Comparison of ENCODE assay signal across 22 cellular contexts in the genomic region with DNA sequence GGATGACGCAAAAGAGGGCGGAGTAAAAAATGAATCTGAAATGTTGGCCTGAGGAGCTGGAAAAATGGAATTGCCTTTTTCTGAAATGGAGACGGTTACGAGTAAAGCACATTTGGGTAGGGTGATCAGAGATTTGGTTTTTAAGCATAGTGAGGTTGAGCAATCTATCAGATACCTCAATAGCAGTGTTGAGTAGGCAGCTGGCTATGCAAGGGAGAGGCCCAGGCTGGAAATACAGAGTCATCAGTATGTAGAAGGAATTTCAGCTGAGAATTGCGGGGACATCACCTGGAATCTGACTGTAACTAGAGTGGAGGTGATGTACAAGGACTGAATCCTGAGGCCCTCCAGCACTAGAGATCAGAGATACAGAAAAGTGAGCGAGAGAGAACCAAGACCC.
A peak's percentile ranks its signal among the peaks of the same experiment; 100 is the strongest.
DNase-seq lines count a peak whose midpoint lies in the region; ATAC-seq, FAIRE-seq and TF ChIP-seq lines count a peak whose summit lies in the region.
"Had no signal": no experiment of that assay in that cellular context is flagged by ENCODE, and none has a peak within 500 bp of the region (broad histone marks: within the 10 kb centered on the region; RNA-seq: fewer than 3 reads in every experiment).

No MANE protein-coding gene starts in this region.

- H3K4me3 ChIP-seq in bronchial epithelial cell (ENCODE audit: low read depth, low read length) (no peak overlapping the region), HepG2 (replicated peaks in 1 of 3; ENCODE audit: insufficient read depth in 1 of 3, low read depth in 2 of 3, low read length in 3 of 3) (no peak overlapping the region), neural progenitor cell (no peak overlapping the region)
- H3K4me3 ChIP-seq: BLaER1 treated with 17β-estradiol and CSF1 and Interleukin-3, amounts not matched to agents 10 nM and 100 nM; GM23338; PC-9 had no signal

- ATAC-seq in left ventricle myocardium superior (peak; percentile 29), HepG2 (no peak)
- ATAC-seq: GM23338 had no signal

- no peak for TF ChIP-seq RAD21 in HepG2 (CRISPR knock-in tag; IDR thresholded peaks at IDR 0.05)

- FAIRE-seq in bronchial epithelial cell (lab: Jason Lieb, UNC) (no peak), HepG2 (lab: Jason Lieb, UNC) (no peak)
- FAIRE-seq: A204.1, GM18507, HTR-8/SVneo had no signal

- H3K4me1 ChIP-seq in HepG2 (ENCODE audit: insufficient read depth, low read length) = peaks cover 12% of the 10 kb centered on the region; the same call in 1 of the 2 replicates
- H3K4me1 ChIP-seq in neural progenitor cell = no peaks in the 10 kb centered on the region
- H3K4me1 ChIP-seq: BLaER1 treated with 17β-estradiol and CSF1 and Interleukin-3, amounts not matched to agents 10 nM and 100 nM had no signal

- intact Hi-C loops in left ventricle myocardium superior (cut with micrococcal nuclease) = no loop called here
- intact Hi-C loops in cardiac septum (cut with DNase I) = loop anchor here (10.0 kb wide), 1 partner anchor 166 kb away; no protein-coding TSS in a partner anchor
- intact Hi-C loops in HepG2 (cut with micrococcal nuclease; ENCODE audit: unreplicated experiment) = no loop called here

- no peaks in the 10 kb centered on the region for H3K4me1 Mint-ChIP-seq in neural progenitor cell
- H3K4me1 Mint-ChIP-seq: GM23338 had no signal

- DNase-seq in left ventricle myocardium superior = no peak
- DNase-seq in cardiac septum (ENCODE audit: low spot score) = no peak
- peak; percentile 43 for DNase-seq in bronchial epithelial cell (ENCODE audit: low read depth)
- DNase-seq in HepG2 (ENCODE audit: low spot score) = no peak
- no peak for DNase-seq in stimulated activated CD4-positive, alpha-beta T cell treated with anti-CD3 and anti-CD28 coated beads, Interleukin-4, amount 100 ng/mL, for 24 hours
- no peak for DNase-seq in T-helper 2 cell
- no peak for DNase-seq in neural progenitor cell (ENCODE audit: low spot score)
- DNase-seq: AML-193; CD4-positive, alpha-beta T cell; DMS53; H9; KG1; MM.1S; NCI-H2029; NCI-H526 treated with DMSO at 0.1 percent for 48 hours; PC-9; SHP77 had no signal

- H3K36me3 ChIP-seq in bronchial epithelial cell (ENCODE audit: control insufficient read depth, insufficient read depth, low read length) (peaks cover 3% of the 10 kb centered on the region), HepG2 (replicated peaks in 1 of 2; ENCODE audit: control insufficient read depth in 1 of 2, insufficient read depth in 2 of 2, low read length in 2 of 2) (peaks cover 3 to 17% of the 10 kb centered on the region in 2 experiments; a peak in 4 of 5 replicates), neural progenitor cell (no peaks in the 10 kb centered on the region)
- H3K36me3 ChIP-seq: BLaER1 treated with 17β-estradiol and CSF1 and Interleukin-3, amounts not matched to agents 10 nM and 100 nM had no signal

- H4K20me1 ChIP-seq in HepG2 (ENCODE audit: insufficient read depth, low read length) (no peaks in the 10 kb centered on the region; the same call in 1 of the 2 replicates), neural progenitor cell (ENCODE audit: low read depth) (no peaks in the 10 kb centered on the region)
- H4K20me1 ChIP-seq: BLaER1 treated with 17β-estradiol and CSF1 and Interleukin-3, amounts not matched to agents 10 nM and 100 nM had no signal

- over 99% methylated on average over 6 of the region's 6 CpGs for WGBS in HepG2 (ENCODE audit: low lambda C conversion rate)

- TF ChIP-seq CTCF in bronchial epithelial cell (IDR thresholded peaks at IDR 0.05; ENCODE audit: insufficient read depth, low read length, severe bottlenecking) (no peak), HepG2 (CRISPR knock-in tag; IDR thresholded peaks at IDR 0.05) (no peak), neural progenitor cell (IDR thresholded peaks at IDR 0.05) (no peak)

- H3K27ac ChIP-seq in HepG2 (ENCODE audit: extremely low read length, insufficient read depth, low read length) = no peak overlapping the region
- H3K27ac ChIP-seq in neural progenitor cell = no peak overlapping the region
- H3K27ac ChIP-seq: BLaER1 treated with 17β-estradiol and CSF1 and Interleukin-3, amounts not matched to agents 10 nM and 100 nM; PC-9 had no signal

- H3K4me2 ChIP-seq in HepG2 (ENCODE audit: low read depth, low read length) = no peak overlapping the region
- no peak overlapping the region for H3K4me2 ChIP-seq in neural progenitor cell
- H3K4me2 ChIP-seq: BLaER1 treated with 17β-estradiol and CSF1 and Interleukin-3, amounts not matched to agents 10 nM and 100 nM; GM23338; PC-9 had no signal

- TF ChIP-seq EP300 in HepG2 (IDR thresholded peaks at IDR 0.05; ENCODE audit: low read depth in 2 of 2, low read length in 2 of 2) (no peak), HepG2 (CRISPR knock-in tag; IDR thresholded peaks at IDR 0.05; ENCODE audit: borderline replicate concordance) (no peak)

- TSS peak; percentile 32 for BruUV-seq in HepG2 (replicated peaks; lab: Mats Ljungman, UMichigan)

- H3F3A ChIP-seq in neural progenitor cell (ENCODE audit: low read depth) = no peaks in the 10 kb centered on the region

- CTCF ChIA-PET in HepG2 (lab: Yijun Ruan, JAX; ENCODE audit: low intra/inter-chr PET ratio, low total read pairs) = no interaction called here

- H3K79me2 ChIP-seq in HepG2 (ENCODE audit: insufficient read depth, low read length) (no peaks in the 10 kb centered on the region), neural progenitor cell (ENCODE audit: low read depth) (no peaks in the 10 kb centered on the region)

- H3K9me3 ChIP-seq in HepG2 (ENCODE audit: low read length) (no peaks in the 10 kb centered on the region), neural progenitor cell (ENCODE audit: low read depth) (no peaks in the 10 kb centered on the region)
- H3K9me3 ChIP-seq: BLaER1 treated with 17β-estradiol and CSF1 and Interleukin-3, amounts not matched to agents 10 nM and 100 nM had no signal

- H2AFZ ChIP-seq in HepG2 (ENCODE audit: low read length) = no peak overlapping the region
- no peak overlapping the region for H2AFZ ChIP-seq in neural progenitor cell (replicated peaks)
- H2AFZ ChIP-seq: GM23338, PC-9 had no signal

- no peak overlapping the region for H3K4me3 Mint-ChIP-seq in neural progenitor cell
- H3K4me3 Mint-ChIP-seq: CD4-positive, alpha-beta T cell; GM23338; H9 had no signal

- no peaks in the 10 kb centered on the region for H3K27me3 Mint-ChIP-seq in neural progenitor cell (ENCODE audit: insufficient read depth, low read depth)
- H3K27me3 Mint-ChIP-seq: CD4-positive, alpha-beta T cell had no signal

- no peaks in the 10 kb centered on the region for H3K9me3 Mint-ChIP-seq in neural progenitor cell
- H3K9me3 Mint-ChIP-seq: CD4-positive, alpha-beta T cell; GM23338; H9 had no signal

- no peak overlapping the region for H3K9ac ChIP-seq in HepG2 (ENCODE audit: insufficient read depth, low read depth, low read length)
- H3K9ac ChIP-seq in neural progenitor cell = no peak overlapping the region
- H3K9ac ChIP-seq: BLaER1 treated with 17β-estradiol and CSF1 and Interleukin-3, amounts not matched to agents 10 nM and 100 nM had no signal

- in situ Hi-C loops in HepG2 (cut with HindIII; ENCODE audit: extremely low pct_ligation_motif_present, low pct_unique_long_range_greater_than_20kb) = loop anchor here (10.0 kb wide), 1 partner anchor 166 kb away; no protein-coding TSS in a partner anchor

- no peak for TF ChIP-seq POLR2A in HepG2 (IDR thresholded peaks at IDR 0.05; ENCODE audit: insufficient read depth in 1 of 2, low read depth in 2 of 2, low read length in 2 of 2)

- H3K27ac Mint-ChIP-seq in neural progenitor cell = no peak overlapping the region
- H3K27ac Mint-ChIP-seq: CD4-positive, alpha-beta T cell; H9 had no signal

- H3K27me3 ChIP-seq in bronchial epithelial cell (ENCODE audit: control insufficient read depth, insufficient read depth, low read length) = no peaks in the 10 kb centered on the region
- H3K27me3 ChIP-seq in HepG2 (ENCODE audit: control insufficient read depth in 1 of 2, insufficient read depth in 2 of 2, low read length in 2 of 2) = no peaks in the 10 kb centered on the region
- H3K27me3 ChIP-seq in neural progenitor cell = no peaks in the 10 kb centered on the region
- H3K27me3 ChIP-seq: BLaER1 treated with 17β-estradiol and CSF1 and Interleukin-3, amounts not matched to agents 10 nM and 100 nM had no signal

- POLR2A ChIA-PET in HepG2 (lab: Yijun Ruan, JAX) = no interaction called here

- no peaks in the 10 kb centered on the region for H3K36me3 Mint-ChIP-seq in neural progenitor cell

TF ChIP-seq in HepG2, 621 proteins besides CTCF, POLR2A, EP300 and RAD21:
- TF ChIP-seq SRSF4 (IDR thresholded peaks at IDR 0.05; ENCODE audit: low read depth, low read length, poor library complexity, severe bottlenecking) = no peak
- TF ChIP-seq AGO2 (optimal IDR thresholded peaks at IDR 0.05; ENCODE audit: low read depth, low read length) = peak; percentile 39
